Comparison of ENCODE assay signal across 15 cellular contexts in genomic region chr11:1224491-1225385, GRCh38. TPM values are rescaled to one million over a fixed set of nuclear protein-coding genes. Genes with fewer than 3 reads are reported as not detected.
DNase-seq lines count a peak whose midpoint lies in the region; ATAC-seq and TF ChIP-seq lines count a peak whose summit lies in the region.
"Had no signal": no experiment of that assay in that cellular context is flagged by ENCODE, and none has a peak within 500 bp of the region (broad histone marks: within the 10 kb centered on the region; RNA-seq: fewer than 3 reads in every experiment).

No MANE protein-coding gene starts in this region.

- TF ChIP-seq POLR2A in heart left ventricle (IDR thresholded peaks at IDR 0.05) = no peak

- H3K9me3 ChIP-seq in heart left ventricle (no peaks in the 10 kb centered on the region), right atrium auricular region (no peaks in the 10 kb centered on the region), left lung (no peaks in the 10 kb centered on the region), aorta (ENCODE audit: control insufficient read depth, low read length) (no peaks in the 10 kb centered on the region)
- H3K9me3 ChIP-seq: tibial artery had no signal

- H3K36me3 ChIP-seq in heart left ventricle = no peaks in the 10 kb centered on the region
- no peaks in the 10 kb centered on the region for H3K36me3 ChIP-seq in right atrium auricular region
- no peaks in the 10 kb centered on the region for H3K36me3 ChIP-seq in left lung
- H3K36me3 ChIP-seq in aorta (ENCODE audit: control insufficient read depth in 1 of 2, insufficient read depth in 2 of 2, low read length in 1 of 2) = no peaks in the 10 kb centered on the region
- H3K36me3 ChIP-seq: tibial artery had no signal

- TF ChIP-seq CTCF in heart left ventricle (IDR thresholded peaks at IDR 0.05) (no peak), right atrium auricular region (IDR thresholded peaks at IDR 0.05) (no peak), left lung (IDR thresholded peaks at IDR 0.05) (no peak), foreskin keratinocyte (conservative IDR thresholded peaks at IDR 0.05) (no peak)

- H3K4me1 ChIP-seq in heart left ventricle (no peaks in the 10 kb centered on the region), right atrium auricular region (no peaks in the 10 kb centered on the region), left lung (no peaks in the 10 kb centered on the region), aorta (ENCODE audit: control insufficient read depth in 1 of 2, insufficient read depth in 2 of 2, low read length in 2 of 2) (no peaks in the 10 kb centered on the region), foreskin keratinocyte (no peaks in the 10 kb centered on the region)

- H3K27me3 ChIP-seq in heart left ventricle (peaks cover 24 to 87% (median 40%) of the 10 kb centered on the region in 9 donors), right atrium auricular region (peaks cover 0 to 9% of the 10 kb centered on the region in 2 donors), left lung (peaks cover 0 to 100% of the 10 kb centered on the region in 2 donors), aorta (ENCODE audit: control insufficient read depth in 1 of 2, insufficient read depth in 2 of 2, low read length in 1 of 2) (no peaks in the 10 kb centered on the region), foreskin keratinocyte (no peaks in the 10 kb centered on the region)

- intact Hi-C loops in heart left ventricle (cut with DNase I) = no loop called here
- intact Hi-C loops in left lung (cut with DNase I) = no loop called here
- intact Hi-C loops in aorta (cut with DNase I) = no loop called here

- H3K4me3 ChIP-seq in heart left ventricle (no peak overlapping the region), right atrium auricular region (no peak overlapping the region), left lung (no peak overlapping the region), aorta (ENCODE audit: low read length in 2 of 2) (no peak overlapping the region)
- H3K4me3 ChIP-seq: tibial artery had no signal

- no peak overlapping the region for H3K27ac ChIP-seq in heart left ventricle
- no peak overlapping the region for H3K27ac ChIP-seq in right atrium auricular region
- H3K27ac ChIP-seq in left lung = no peak overlapping the region
- no peak overlapping the region for H3K27ac ChIP-seq in aorta (ENCODE audit: low read depth in 1 of 2, low read length in 2 of 2)
- H3K27ac ChIP-seq in foreskin keratinocyte = no peak overlapping the region
- H3K27ac ChIP-seq: tibial artery, VCaP had no signal

- 53 to 60% (median 55%) methylated on average over 23 to 27 of the region's 27 CpGs for WGBS in heart left ventricle, 4 donors
- 60 to 69% methylated on average over 25 to 27 of the region's 27 CpGs for WGBS in aorta, 2 donors

- ATAC-seq in heart left ventricle (no peak), left lung (no peak), aorta (ENCODE audit: low FRiP score) (no peak), foreskin keratinocyte (no peak)

- DNase-seq in heart left ventricle (peak in 3 of 5 donors; percentile 12 to 39 (median 13)), right atrium auricular region (ENCODE audit: low spot score) (no peak), SW480 (ENCODE audit: low spot score) (peak; percentile 22), left lung (peak; percentile 24 to 61), aorta (peak; percentile 35 to 70), HuH-7 (ENCODE audit: low spot score) (no peak), cerebellum (ENCODE audit: low spot score) (no peak), foreskin keratinocyte (no peak)
- DNase-seq: activated CD8-positive, alpha-beta memory T cell treated with anti-CD3 and anti-CD28 coated beads, Interleukin-2, amount 50 U/mL, for 48 hours; DMS53; NCI-H1048; NCI-H446 treated with DMSO at 0.1 percent for 48 hours had no signal

RNA-seq across cellular contexts. Expression of gene MUC5B, which starts 1.9 kb away (rescaled TPM):
- not detected for total RNA-seq in heart left ventricle
- under 1 TPM in 1 of 2 donors, not detected in 1; 0.01 TPM for polyA plus RNA-seq in heart left ventricle
- total RNA-seq in right atrium auricular region = not detected
- 10 to 100 TPM in 1 of 2 donors, under 1 TPM in 1; 0.06 to 33.4 TPM for total RNA-seq in left lung
- total RNA-seq in aorta = not detected
- under 1 TPM in 1 of 2 donors, not detected in 1; 0.25 TPM for polyA plus RNA-seq in aorta
- total RNA-seq in cerebellum = 0.18 TPM
- total RNA-seq in foreskin keratinocyte = not detected in 2 replicates
- not detected in 2 replicates for polyA plus RNA-seq in foreskin keratinocyte
- total RNA-seq: epithelial cell of proximal tubule had no signal

Comparison
In these comparisons a context has a peak if more than half of its experiments do, and no peak if none do; other contexts are left out.
1. DNase-seq: peak in heart left ventricle (3 of 5), SW480 (single experiment), left lung (2 of 2) and aorta (2 of 2); none in right atrium auricular region (single experiment), HuH-7 (single experiment), cerebellum (single experiment) and foreskin keratinocyte (0 of 2).